ENCODE assay signal across 9 cellular contexts in genomic region chr20:584375-585301, GRCh38. TPM values are rescaled to one million over a fixed set of nuclear protein-coding genes. Genes with fewer than 3 reads are reported as not detected.
DNase-seq lines count a peak whose midpoint lies in the region; TF ChIP-seq lines count a peak whose summit lies in the region.
"Had no signal": no experiment of that assay in that cellular context is flagged by ENCODE, and none has a peak within 500 bp of the region (broad histone marks: within the 10 kb centered on the region; RNA-seq: fewer than 3 reads in every experiment).

No MANE protein-coding gene starts in this region.

- 70 to 71% methylated on average over 10 of the region's 10 CpGs for WGBS in tibial nerve, 2 donors

- H3K36me3 ChIP-seq in tibial nerve: no peaks in the 10 kb centered on the region

- no peak for TF ChIP-seq POLR2A in tibial nerve (IDR thresholded peaks at IDR 0.05)

- H3K4me1 ChIP-seq in tibial nerve: no peaks in the 10 kb centered on the region

- no peak overlapping the region for H3K4me3 ChIP-seq in tibial nerve

- no peak for TF ChIP-seq CTCF in tibial nerve (IDR thresholded peaks at IDR 0.05)

- H3K9me3 ChIP-seq in tibial nerve: no peaks in the 10 kb centered on the region

- peaks cover 0 to 16% of the 10 kb centered on the region in 2 donors for H3K27me3 ChIP-seq in tibial nerve

- no peak overlapping the region for H3K27ac ChIP-seq in tibial nerve

- no peak for TF ChIP-seq EP300 in tibial nerve (IDR thresholded peaks at IDR 0.05)

- peak; percentile 14 for DNase-seq in stimulated activated naive CD4-positive, alpha-beta T cell treated with Interleukin-2 at 50 U/mL for 16 hours (lab: John Stamatoyannopoulos, UW)
- DNase-seq in stimulated activated naive CD4-positive, alpha-beta T cell (lab: John Stamatoyannopoulos, UW): no peak
- DNase-seq in NCI-H2227 treated with DMSO at 0.1 percent for 48 hours (lab: John Stamatoyannopoulos, UW): peak; percentile 12
- DNase-seq in cerebellar cortex (ENCODE audit: low spot score): peak; percentile 25
- DNase-seq in COLO829 (ENCODE audit: low spot score): no peak
- DNase-seq in NCI-H748 treated with DMSO at 0.1 percent for 48 hours (lab: John Stamatoyannopoulos, UW): no peak
- no peak for DNase-seq in tibial nerve (ENCODE audit: low spot score in 2 of 2)
- no peak for DNase-seq in COR-L47 (lab: John Stamatoyannopoulos, UW)
- DNase-seq: HFFc6 had no signal

RNA-seq across cellular contexts. Expression of gene TCF15, which starts 25.5 kb away (rescaled TPM):
- total RNA-seq in tibial nerve: 1 to 10 TPM in 2 of 4 donors, under 1 TPM in 1, not detected in 1; 0.30 to 4.5 (median 1.1) TPM
- total RNA-seq: HFFc6 had no signal

RNA-seq across cellular contexts. Expression of gene CSNK2A1, which starts 41.0 kb away (rescaled TPM):
- total RNA-seq in tibial nerve: 10 to 100 TPM; 60.7 to 73.0 (median 64.1) TPM

Comparison
In these comparisons a context has a peak if more than half of its experiments do, and no peak if none do; other contexts are left out.
1. DNase-seq: peak in stimulated activated naive CD4-positive, alpha-beta T cell treated with Interleukin-2 at 50 U/mL for 16 hours (single experiment), NCI-H2227 treated with DMSO at 0.1 percent for 48 hours (single experiment) and cerebellar cortex (single experiment); none in stimulated activated naive CD4-positive, alpha-beta T cell (0 of 6), COLO829 (single experiment), NCI-H748 treated with DMSO at 0.1 percent for 48 hours (single experiment), tibial nerve (0 of 2) and COR-L47 (single experiment).